1 cellular context compared by ENCODE assay signal in the genomic region with DNA sequence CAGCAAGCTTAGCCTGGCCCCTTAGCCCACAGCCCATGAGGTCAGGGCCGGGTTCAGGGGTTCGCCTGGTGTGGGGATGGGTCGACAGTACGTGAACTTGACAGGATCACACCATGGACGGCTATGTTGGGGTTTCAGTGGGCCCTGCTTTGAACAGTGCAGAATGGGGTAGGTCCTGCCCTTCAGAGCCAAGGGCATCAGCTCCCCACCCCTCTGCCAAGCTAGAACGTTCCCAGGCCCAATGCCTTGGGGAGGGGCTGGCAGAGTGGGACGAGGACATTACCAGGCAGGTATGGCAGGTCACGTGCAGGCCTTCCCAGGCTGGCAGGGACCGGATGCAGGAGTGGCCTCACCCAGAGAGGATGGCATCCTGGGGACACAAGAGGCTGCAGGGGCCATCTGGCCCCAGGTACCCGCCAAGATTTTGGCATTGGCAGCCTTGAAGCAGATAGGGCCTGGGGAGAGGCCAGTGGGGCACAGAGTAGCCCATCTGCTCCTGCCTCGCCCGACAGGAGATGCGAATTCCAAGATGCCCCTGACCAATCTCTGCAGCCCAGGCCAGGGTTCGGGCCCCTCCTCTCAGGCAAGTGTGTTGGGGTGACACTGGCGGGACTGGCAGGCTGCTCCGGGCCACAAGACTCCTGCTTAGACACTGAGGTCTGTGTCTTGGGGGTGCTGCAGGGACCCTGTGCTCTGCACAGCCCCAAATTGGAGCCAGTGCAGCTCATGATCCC.
TF ChIP-seq lines count a peak whose summit lies in the region.

No MANE protein-coding gene starts in this region.

TF ChIP-seq in HepG2, 621 proteins besides CTCF, POLR2A, EP300 and RAD21 (continued from another document):
- TF ChIP-seq USF2 (IDR thresholded peaks at IDR 0.05; ENCODE audit: low read depth, low read length) (0 out of 2 replicates have a peak, but pooled peaks have one; percentile 13), USF2 (CRISPR knock-in tag; IDR thresholded peaks at IDR 0.05; ENCODE audit: borderline replicate concordance) (peak; percentile 72), ZNF235 (CRISPR knock-in tag; IDR thresholded peaks at IDR 0.05; ENCODE audit: borderline replicate concordance) (0 out of 2 replicates have a peak, but pooled peaks have one; percentile 24), BATF2 (CRISPR knock-in tag; IDR thresholded peaks at IDR 0.05) (0 out of 2 replicates have a peak, but pooled peaks have one; percentile 16), ELF4 (CRISPR knock-in tag; IDR thresholded peaks at IDR 0.05; ENCODE audit: borderline replicate concordance) (peak; percentile 60; the same call in 1 of the 2 replicates), POLR2AphosphoS5 (IDR thresholded peaks at IDR 0.05; ENCODE audit: low read depth, low read length) (peak; percentile 51; the same call in 1 of the 2 replicates), ZNF747 (CRISPR knock-in tag; IDR thresholded peaks at IDR 0.05; ENCODE audit: borderline replicate concordance) (peak; percentile 65; the same call in 1 of the 2 replicates)
